In the genomic region with DNA sequence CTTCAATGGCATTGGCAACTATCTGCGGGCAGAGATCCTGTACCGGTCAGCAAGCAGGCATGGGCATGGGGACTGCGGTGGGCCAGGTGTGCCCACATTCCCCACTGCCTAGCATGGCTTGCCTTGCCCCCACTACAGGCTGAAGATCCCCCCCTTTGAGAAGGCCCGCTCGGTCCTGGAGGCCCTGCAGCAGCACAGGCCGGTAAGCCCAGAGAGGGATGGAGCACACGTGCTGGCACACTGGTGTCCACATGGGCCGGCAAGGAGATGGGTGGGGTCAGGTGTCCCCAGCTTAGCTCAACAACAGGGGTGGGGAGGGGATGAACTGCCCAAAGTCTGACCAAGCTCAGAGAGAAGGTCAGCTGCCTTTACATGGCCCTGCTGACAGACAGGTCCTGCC, we compare ENCODE assay signal across 2 cellular contexts.
A peak's percentile ranks its signal among the peaks of the same experiment; 100 is the strongest.
TF ChIP-seq lines count a peak whose summit lies in the region.

No MANE protein-coding gene starts in this region.

TF ChIP-seq in HepG2, 621 proteins besides CTCF, POLR2A, EP300 and RAD21:
- TF ChIP-seq ZNF644 (CRISPR knock-in tag; IDR thresholded peaks at IDR 0.05; ENCODE audit: low read depth) (no peak), ZNF768 (CRISPR knock-in tag; IDR thresholded peaks at IDR 0.05) (0 out of 2 replicates have a peak, but pooled peaks have one; percentile 11), REL (CRISPR knock-in tag; conservative IDR thresholded peaks at IDR 0.05) (no peak), KLF16 (CRISPR knock-in tag; IDR thresholded peaks at IDR 0.05) (no peak), AGO2 (optimal IDR thresholded peaks at IDR 0.05; ENCODE audit: low read depth, low read length) (peak; percentile 90), ELF1 (CRISPR knock-in tag; IDR thresholded peaks at IDR 0.05) (no peak), ZNF296 (CRISPR knock-in tag; conservative IDR thresholded peaks at IDR 0.05) (no peak), NFKB2 (CRISPR knock-in tag; IDR thresholded peaks at IDR 0.05; ENCODE audit: borderline replicate concordance) (no peak), ZNF354B (CRISPR knock-in tag; IDR thresholded peaks at IDR 0.05) (no peak), SRSF4 (IDR thresholded peaks at IDR 0.05; ENCODE audit: low read depth, low read length, poor library complexity, severe bottlenecking) (no peak)

TF ChIP-seq in K562, 482 proteins besides CTCF, POLR2A, EP300 and RAD21:
- TF ChIP-seq POLR2G (IDR thresholded peaks at IDR 0.05; ENCODE audit: low read depth, low read length): peak; percentile 55
- no peak for TF ChIP-seq ZBTB8A (IDR thresholded peaks at IDR 0.05; ENCODE audit: partially characterized antibody)
